15 cellular contexts compared by ENCODE assay signal in the genomic region with DNA sequence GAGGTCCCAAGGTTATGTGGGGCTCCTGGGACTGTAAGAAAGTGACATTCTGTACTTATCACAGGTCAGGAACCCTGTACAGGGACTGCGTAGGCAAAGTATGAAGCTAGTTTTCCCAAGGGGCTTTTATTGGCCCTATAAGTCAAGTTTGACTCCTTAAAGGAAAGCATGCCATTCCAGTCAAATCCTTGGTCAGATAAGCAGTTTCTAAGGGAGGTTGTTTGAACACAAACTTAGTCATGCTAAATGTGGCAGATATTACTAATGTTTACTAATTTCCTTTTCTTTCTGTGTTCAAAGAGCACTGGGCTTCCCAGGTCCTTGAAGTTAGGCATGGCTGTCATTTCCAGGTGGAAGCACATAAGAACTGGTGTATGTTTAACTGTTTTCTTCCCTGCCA.
DNase-seq lines count a peak whose midpoint lies in the region; ATAC-seq and TF ChIP-seq lines count a peak whose summit lies in the region.
"Had no signal": no experiment of that assay in that cellular context is flagged by ENCODE, and none has a peak within 500 bp of the region (broad histone marks: within the 10 kb centered on the region; RNA-seq: fewer than 3 reads in every experiment).

No MANE protein-coding gene starts in this region.

- H3K27ac ChIP-seq in epithelial cell of prostate, result peak overlapping the region; percentile 87
- H3K27ac ChIP-seq: dorsolateral prefrontal cortex, thyroid gland had no signal

- ATAC-seq in HG03108 (IDR thresholded peaks at IDR 0.05; ENCODE audit: unreplicated experiment), result no peak
- ATAC-seq: activated naive CD8-positive, alpha-beta T cell treated with anti-CD3 and anti-CD28 coated beads, Interleukin-2, amount 50 U/mL, for 24 hours; GM12878 had no signal

- DNase-seq in AG08395 (ENCODE audit: low spot score) (peak; percentile 36), NCI-H226 (peak; percentile 76), epithelial cell of prostate (ENCODE audit: low read depth, low spot score) (peak; percentile 24), non-pigmented ciliary epithelial cell (ENCODE audit: low read depth) (peak; percentile 52), NK-92 (lab: John Stamatoyannopoulos, UW; ENCODE audit: unreplicated experiment) (no peak), erythroblast (lab: John Stamatoyannopoulos, UW) (no peak), NCI-H1930 (lab: John Stamatoyannopoulos, UW) (no peak)
- DNase-seq: activated naive CD8-positive, alpha-beta T cell treated with anti-CD3 and anti-CD28 coated beads, Interleukin-2, amount 50 U/mL, for 24 hours; dorsolateral prefrontal cortex; heart right ventricle; Karpas-422; NCI-H82; thyroid gland had no signal

- no peak for TF ChIP-seq POLR2A in erythroblast (IDR thresholded peaks at IDR 0.05; ENCODE audit: low read length)

Comparison
In these comparisons a context has a peak if more than half of its experiments do, and no peak if none do; other contexts are left out.
1. DNase-seq: peak in AG08395 (single experiment), NCI-H226 (single experiment), epithelial cell of prostate (single experiment) and non-pigmented ciliary epithelial cell (single experiment); none in NK-92 (single experiment), erythroblast (0 of 2) and NCI-H1930 (0 of 2).